ENCODE assay signal across 21 cellular contexts in genomic region chr1:108082006-108082405, GRCh38.
DNase-seq lines count a peak whose midpoint lies in the region; ATAC-seq, FAIRE-seq and TF ChIP-seq lines count a peak whose summit lies in the region.
"Had no signal": no experiment of that assay in that cellular context is flagged by ENCODE, and none has a peak within 500 bp of the region (broad histone marks: within the 10 kb centered on the region; RNA-seq: fewer than 3 reads in every experiment).

No MANE protein-coding gene starts in this region.

- CTCF ChIA-PET in CD8-positive, alpha-beta memory T cell (lab: Charles Lee): interaction anchor here (1.7 kb wide), 1 partner anchor 43 kb away, joined by 4 read pairs; no protein-coding TSS in a partner anchor

- H3K36me3 Mint-ChIP-seq in CD8-positive, alpha-beta memory T cell: no peaks in the 10 kb centered on the region
- H3K36me3 Mint-ChIP-seq in natural killer cell treated with Interleukin-12 subunit alpha and Interleukin-12 subunit beta and Interleukin-15 and Interleukin-18, amount 100 ng/mL, for 72 hours: no peaks in the 10 kb centered on the region

- H3K27me3 Mint-ChIP-seq in CD8-positive, alpha-beta memory T cell: peaks cover 0 to 2% of the 10 kb centered on the region in 2 donors
- no peaks in the 10 kb centered on the region for H3K27me3 Mint-ChIP-seq in natural killer cell treated with Interleukin-12 subunit alpha and Interleukin-12 subunit beta and Interleukin-15 and Interleukin-18, amount 100 ng/mL, for 72 hours

- FAIRE-seq in frontal cortex (lab: Jason Lieb, UNC): no peak
- FAIRE-seq: endothelial cell of umbilical vein, GM18507, H54 had no signal

- H3K27me3 ChIP-seq in CD8-positive, alpha-beta memory T cell (ENCODE audit: insufficient read depth, low read length, poor library complexity, severe bottlenecking): no peaks in the 10 kb centered on the region
- H3K27me3 ChIP-seq in Loucy (ENCODE audit: insufficient read depth, low read length, poor library complexity, severe bottlenecking): no peaks in the 10 kb centered on the region
- H3K27me3 ChIP-seq: cardiac muscle cell, left lung had no signal

- peaks cover 59 to 68% (median 66%) of the 10 kb centered on the region in 3 donors for H3K4me1 Mint-ChIP-seq in CD8-positive, alpha-beta memory T cell
- peaks cover 46 to 55% of the 10 kb centered on the region in 2 donors for H3K4me1 Mint-ChIP-seq in natural killer cell treated with Interleukin-12 subunit alpha and Interleukin-12 subunit beta and Interleukin-15 and Interleukin-18, amount 100 ng/mL, for 72 hours (ENCODE audit: low read depth in 2 of 2)

- H3K27ac ChIP-seq in CD8-positive, alpha-beta memory T cell (ENCODE audit: low read depth, low read length): no peak overlapping the region
- H3K27ac ChIP-seq: cardiac muscle cell, heart right ventricle, HL-60, left lung had no signal

- DNase-seq in CD8-positive, alpha-beta memory T cell: no peak
- peak; percentile 3 for DNase-seq in cerebellar cortex (ENCODE audit: low spot score)
- no peak for DNase-seq in natural killer cell treated with Interleukin-12 subunit alpha and Interleukin-12 subunit beta and Interleukin-15 and Interleukin-18, amount 100 ng/mL, for 72 hours (ENCODE audit: low spot score)
- DNase-seq in frontal cortex (ENCODE audit: low spot score in 2 of 2): no peak
- DNase-seq in stimulated activated CD4-positive, alpha-beta T cell treated with anti-CD3 and anti-CD28 coated beads, Interleukin-12 subunit alpha, Interleukin-12 subunit beta, amount 100 ng/mL, for 4 hours: no peak
- DNase-seq: activated CD4-positive, alpha-beta T cell treated with anti-CD3 and anti-CD28 coated beads, Interleukin-2, amount 50 U/mL, for 48 hours; activated effector memory CD4-positive, alpha-beta T cell treated with Interleukin-2 at 50 U/mL for 16 hours; heart right ventricle; left lung; NCI-H1930; NCI-H748 treated with DMSO at 0.1 percent for 48 hours; nephron progenitor cell; stimulated activated naive CD8-positive, alpha-beta T cell treated with anti-CD3 and anti-CD28 coated beads, Interleukin-15, Interleukin-2, amounts not matched to agents 100 U/mL and 50 U/mL, for 24 hours had no signal

- H4K20me1 ChIP-seq in Loucy (ENCODE audit: insufficient read depth, low read length, poor library complexity, severe bottlenecking): no peaks in the 10 kb centered on the region

- peak overlapping the region; percentile 45 for H3K4me2 ChIP-seq in Loucy (ENCODE audit: low read depth, low read length, poor library complexity, severe bottlenecking)

- H3K9me3 Mint-ChIP-seq in CD8-positive, alpha-beta memory T cell: no peaks in the 10 kb centered on the region
- H3K9me3 Mint-ChIP-seq in natural killer cell treated with Interleukin-12 subunit alpha and Interleukin-12 subunit beta and Interleukin-15 and Interleukin-18, amount 100 ng/mL, for 72 hours: peaks cover 10% of the 10 kb centered on the region
- H3K9me3 Mint-ChIP-seq: nephron progenitor cell had no signal

- peak overlapping the region; percentile 60 for H3K9ac ChIP-seq in Loucy (ENCODE audit: low read depth, low read length, poor library complexity, severe bottlenecking)

- no peaks in the 10 kb centered on the region for H3K9me3 ChIP-seq in CD8-positive, alpha-beta memory T cell (ENCODE audit: low read length)
- no peaks in the 10 kb centered on the region for H3K9me3 ChIP-seq in Loucy (ENCODE audit: insufficient read depth, low read depth, low read length)
- H3K9me3 ChIP-seq: heart right ventricle, left lung had no signal

- peak overlapping the region in 1 of 7 donors; percentile 3 for H3K4me3 Mint-ChIP-seq in CD8-positive, alpha-beta memory T cell
- H3K4me3 Mint-ChIP-seq in natural killer cell treated with Interleukin-12 subunit alpha and Interleukin-12 subunit beta and Interleukin-15 and Interleukin-18, amount 100 ng/mL, for 72 hours: peak overlapping the region; percentile 68
- H3K4me3 Mint-ChIP-seq: nephron progenitor cell had no signal

- H3K4me1 ChIP-seq in CD8-positive, alpha-beta memory T cell (ENCODE audit: insufficient read depth, low read length): peaks cover 69% of the 10 kb centered on the region
- H3K4me1 ChIP-seq in Loucy (ENCODE audit: insufficient read depth, low read length, poor library complexity, severe bottlenecking): peaks cover 91% of the 10 kb centered on the region
- H3K4me1 ChIP-seq: left lung had no signal

- no peaks in the 10 kb centered on the region for H3K9me2 ChIP-seq in Loucy (replicated peaks; ENCODE audit: low read depth, low read length)

- peaks cover 20% of the 10 kb centered on the region; the same call in 1 of the 2 replicates for H3F3A ChIP-seq in Loucy (ENCODE audit: low read depth)

- POLR2A ChIA-PET in CD8-positive, alpha-beta memory T cell (lab: Charles Lee): no interaction called here

- no peak for TF ChIP-seq CTCF in Loucy (conservative IDR thresholded peaks at IDR 0.05; ENCODE audit: low read length)

- no peak overlapping the region for H3K4me3 ChIP-seq in CD8-positive, alpha-beta memory T cell (ENCODE audit: low read length)
- peak overlapping the region; percentile 7 for H3K4me3 ChIP-seq in Loucy (ENCODE audit: low read length, poor library complexity, severe bottlenecking)
- H3K4me3 ChIP-seq: cardiac muscle cell, heart right ventricle, left lung had no signal

- H3K27ac Mint-ChIP-seq in CD8-positive, alpha-beta memory T cell: peak overlapping the region in 5 of 8 donors; percentile 2 to 80 (median 64)
- peak overlapping the region in 1 of 2 donors; percentile 40 for H3K27ac Mint-ChIP-seq in natural killer cell treated with Interleukin-12 subunit alpha and Interleukin-12 subunit beta and Interleukin-15 and Interleukin-18, amount 100 ng/mL, for 72 hours
- H3K27ac Mint-ChIP-seq: nephron progenitor cell had no signal

- no peaks in the 10 kb centered on the region for H3K36me3 ChIP-seq in CD8-positive, alpha-beta memory T cell (ENCODE audit: insufficient read depth, low read length)
- H3K36me3 ChIP-seq in Loucy (ENCODE audit: insufficient read depth, low read length): no peaks in the 10 kb centered on the region
- H3K36me3 ChIP-seq: cardiac muscle cell, heart right ventricle, left lung had no signal

- H2AFZ ChIP-seq in Loucy (ENCODE audit: low read length): no peak overlapping the region

- ATAC-seq in natural killer cell treated with Interleukin-12 subunit alpha and Interleukin-12 subunit beta and Interleukin-15 and Interleukin-18, amount 100 ng/mL, for 72 hours: no peak
- no peak for ATAC-seq in GM21367 (IDR thresholded peaks at IDR 0.05; ENCODE audit: unreplicated experiment)
- ATAC-seq in GM18861 (IDR thresholded peaks at IDR 0.05; ENCODE audit: unreplicated experiment): no peak
- ATAC-seq: left lung had no signal

- H3K79me2 ChIP-seq in Loucy (ENCODE audit: insufficient read depth, low read length): no peaks in the 10 kb centered on the region
